Comparison of ENCODE assay signal across 10 cellular contexts in genomic region chr4:117447925-117448324, GRCh38.
DNase-seq lines count a peak whose midpoint lies in the region; ATAC-seq and TF ChIP-seq lines count a peak whose summit lies in the region.
"Had no signal": no experiment of that assay in that cellular context is flagged by ENCODE, and none has a peak within 500 bp of the region (broad histone marks: within the 10 kb centered on the region; RNA-seq: fewer than 3 reads in every experiment).

No MANE protein-coding gene starts in this region.

- peak; percentile 12 for DNase-seq in CD1c-positive myeloid dendritic cell (ENCODE audit: extremely low spot score)
- DNase-seq in PC-9, result no peak
- DNase-seq in glutamatergic neuron, result peak; percentile 15
- DNase-seq in coronary artery (ENCODE audit: low spot score), result no peak
- DNase-seq in hepatic stellate cell (ENCODE audit: low spot score), result no peak
- no peak for DNase-seq in medulla oblongata (ENCODE audit: extremely low spot score)
- no peak for DNase-seq in amygdala (lab: John Stamatoyannopoulos, UW)
- DNase-seq: COR-L47 had no signal

- TF ChIP-seq CTCF in PC-9 (conservative IDR thresholded peaks at IDR 0.05) (peak; percentile 35), glutamatergic neuron (IDR thresholded peaks at IDR 0.05; ENCODE audit: partially characterized antibody, unreplicated experiment) (no peak), coronary artery (IDR thresholded peaks at IDR 0.05) (no peak)

- H3K79me2 ChIP-seq in PC-9 (ENCODE audit: low read depth), result no peaks in the 10 kb centered on the region

- no peaks in the 10 kb centered on the region for H3K4me1 Mint-ChIP-seq in glutamatergic neuron (ENCODE audit: low read depth, unreplicated experiment)

- POLR2A ChIA-PET in PC-9 (lab: Charles Lee; ENCODE audit: unreplicated experiment), result no interaction called here

- BruUV-seq in PC-9 (replicated peaks; lab: Mats Ljungman, UMichigan), result no TSS peak

- peaks cover 4% of the 10 kb centered on the region for H3K27me3 Mint-ChIP-seq in glutamatergic neuron (ENCODE audit: unreplicated experiment)

- no peaks in the 10 kb centered on the region for H3K4me1 ChIP-seq in PC-9 (replicated peaks; ENCODE audit: insufficient read depth)

- H2AFZ ChIP-seq in PC-9, result no peak overlapping the region

- CTCF ChIA-PET in PC-9 (lab: Charles Lee), result no interaction called here

- H4K20me1 ChIP-seq in PC-9 (ENCODE audit: insufficient read depth), result no peaks in the 10 kb centered on the region

- H3K4me3 Mint-ChIP-seq in glutamatergic neuron (ENCODE audit: unreplicated experiment), result no peak overlapping the region

- intact Hi-C loops in PC-9 (cut with micrococcal nuclease; ENCODE audit: unreplicated experiment), result no loop called here

- H3K9me3 Mint-ChIP-seq in glutamatergic neuron (ENCODE audit: unreplicated experiment), result peaks cover 5% of the 10 kb centered on the region

- H3K36me3 Mint-ChIP-seq in glutamatergic neuron (ENCODE audit: unreplicated experiment), result peaks cover 16% of the 10 kb centered on the region

- H3K4me2 ChIP-seq in PC-9, result no peak overlapping the region

- no peaks in the 10 kb centered on the region; the same call in 1 of the 2 replicates for H3K9me2 ChIP-seq in PC-9 (ENCODE audit: insufficient read depth)

- H3K4me3 ChIP-seq in PC-9 (no peak overlapping the region), coronary artery (no peak overlapping the region)
- H3K4me3 ChIP-seq: lung had no signal

- ATAC-seq in GM19397 (IDR thresholded peaks at IDR 0.05; ENCODE audit: unreplicated experiment), result peak; percentile 82

- H3K36me3 ChIP-seq in PC-9 (ENCODE audit: low read depth), result no peaks in the 10 kb centered on the region

- no peaks in the 10 kb centered on the region for H3K9me3 ChIP-seq in PC-9 (ENCODE audit: insufficient read depth, low read depth)

- no peak overlapping the region for H3K27ac Mint-ChIP-seq in glutamatergic neuron (ENCODE audit: unreplicated experiment)

- H3K27me3 ChIP-seq in PC-9 (ENCODE audit: insufficient read depth, low read depth), result no peaks in the 10 kb centered on the region

- H3K27ac ChIP-seq in PC-9 (no peak overlapping the region), coronary artery (no peak overlapping the region)

- no peaks in the 10 kb centered on the region for H3F3A ChIP-seq in PC-9 (ENCODE audit: insufficient read depth, low read depth)

Comparison
In these comparisons a context has a peak if more than half of its experiments do, and no peak if none do; other contexts are left out.
1. DNase-seq: peak in CD1c-positive myeloid dendritic cell (single experiment) and glutamatergic neuron (single experiment); none in PC-9 (0 of 2), coronary artery (single experiment), hepatic stellate cell (single experiment), medulla oblongata (single experiment) and amygdala (0 of 56).